Comparison of ENCODE assay signal across 25 cellular contexts in the genomic region with DNA sequence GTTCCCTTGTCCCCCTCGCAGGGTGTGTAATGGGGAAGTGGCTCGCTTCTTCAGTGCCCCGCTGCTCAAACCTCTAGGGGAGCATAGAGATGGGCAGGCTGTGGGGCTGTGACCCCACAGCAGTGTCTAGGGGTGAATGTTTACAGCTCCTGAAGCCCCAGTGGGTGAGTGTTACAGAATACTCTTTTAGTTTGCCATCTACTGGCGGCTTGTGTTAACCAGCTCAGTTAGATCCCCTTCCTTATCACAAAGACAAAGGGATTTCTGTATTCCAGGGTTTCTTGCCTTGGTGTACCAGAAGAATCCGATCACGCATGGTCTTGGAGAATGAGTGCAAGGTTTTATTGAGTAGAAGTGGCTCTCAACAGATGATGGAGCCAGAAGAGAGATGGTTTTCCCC.
"Had no signal": no experiment of that assay in that cellular context is flagged by ENCODE, and none has a peak within 500 bp of the region (broad histone marks: within the 10 kb centered on the region; RNA-seq: fewer than 3 reads in every experiment).

No MANE protein-coding gene starts in this region.

- DNase-seq: activated CD4-positive, alpha-beta T cell treated with anti-CD3 and anti-CD28 coated beads for 36 hours; activated CD4-positive, alpha-beta T cell treated with anti-CD3 and anti-CD28 coated beads, Interleukin-2, amount 50 U/mL, for 4 hours; activated CD8-positive, alpha-beta memory T cell treated with anti-CD3 and anti-CD28 coated beads, Interleukin-2, amount 50 U/mL, for 48 hours; activated naive CD4-positive, alpha-beta T cell; activated T-cell treated with anti-CD3 and anti-CD28 coated beads, Interleukin-2, amount 50 U/mL, for 4 hours; adrenal gland; brain microvascular endothelial cell; caudate nucleus; dermis blood vessel endothelial cell; effector CD8-positive, alpha-beta T cell; foreskin keratinocyte; immature natural killer cell; naive thymus-derived CD8-positive, alpha-beta T cell; ovary; stimulated activated CD4-positive, alpha-beta T cell treated with anti-CD3 and anti-CD28 coated beads, Interleukin-4, amount 100 ng/mL, for 24 hours; tibial artery had no signal

- H3K4me1 Mint-ChIP-seq: activated CD4-positive, alpha-beta T cell treated with anti-CD3 and anti-CD28 coated beads for 36 hours; immature natural killer cell; mesothelial cell of epicardium; naive thymus-derived CD8-positive, alpha-beta T cell had no signal

- H3K9me3 ChIP-seq: adrenal gland, ascending aorta, ovary, prostate gland, right atrium auricular region, tibial artery had no signal

- H3K36me3 Mint-ChIP-seq: activated naive CD8-positive, alpha-beta T cell; immature natural killer cell; mesothelial cell of epicardium; naive thymus-derived CD8-positive, alpha-beta T cell had no signal

- H3K27me3 ChIP-seq: adrenal gland, ascending aorta, brain microvascular endothelial cell, ovary, right atrium auricular region, tibial artery had no signal

- H3K9me3 Mint-ChIP-seq: activated T-cell treated with anti-CD3 and anti-CD28 coated beads, Interleukin-2, amount 50 U/mL, for 4 hours; activated T-helper 2 cell treated with anti-CD3 and anti-CD28 coated beads, Interferon-gamma antibody, Interleukin-2, Interleukin-4, amounts not matched to agents 10 μg/mL and 5 μg/mL and 100 μg/mL, durations not matched to agents 14 hours and 24 hours and 36 hours; T-helper 2 cell treated with Interferon-gamma antibody and Interleukin-4, amounts not matched to agents 5 μg/mL and 100 μg/mL, for 36 hours had no signal

- H3K4me3 Mint-ChIP-seq: activated CD4-positive, alpha-beta T cell treated with anti-CD3 and anti-CD28 coated beads for 36 hours; activated naive CD8-positive, alpha-beta T cell; activated T-cell treated with anti-CD3 and anti-CD28 coated beads, Interleukin-2, amount 50 U/mL, for 4 hours; immature natural killer cell; mesothelial cell of epicardium; naive thymus-derived CD8-positive, alpha-beta T cell; stimulated activated naive CD8-positive, alpha-beta T cell treated with anti-CD3 and anti-CD28 coated beads, Interleukin-15, Interleukin-2, amounts not matched to agents 100 ng/mL and 50 ng/mL, for 24 hours; T-helper 2 cell treated with Interferon-gamma antibody and Interleukin-4, amounts not matched to agents 5 μg/mL and 100 μg/mL, for 36 hours had no signal

- H3K36me3 ChIP-seq: adrenal gland, ascending aorta, brain microvascular endothelial cell, ovary, prostate gland, right atrium auricular region, tibial artery had no signal

- H3K27ac ChIP-seq: adrenal gland, ascending aorta, brain microvascular endothelial cell, foreskin keratinocyte, ovary, prostate gland, right atrium auricular region, tibial artery had no signal

- H3K27ac Mint-ChIP-seq: activated CD4-positive, alpha-beta T cell treated with anti-CD3 and anti-CD28 coated beads for 36 hours; activated naive CD8-positive, alpha-beta T cell; activated T-helper 2 cell treated with anti-CD3 and anti-CD28 coated beads, Interferon-gamma antibody, Interleukin-2, Interleukin-4, amounts not matched to agents 10 μg/mL and 5 μg/mL and 100 μg/mL, durations not matched to agents 14 hours and 24 hours and 36 hours; immature natural killer cell; mesothelial cell of epicardium; naive thymus-derived CD8-positive, alpha-beta T cell; stimulated activated naive CD8-positive, alpha-beta T cell treated with anti-CD3 and anti-CD28 coated beads, Interleukin-15, Interleukin-2, amounts not matched to agents 100 ng/mL and 50 ng/mL, for 24 hours; T-helper 2 cell treated with Interferon-gamma antibody and Interleukin-4, amounts not matched to agents 5 μg/mL and 100 μg/mL, for 36 hours had no signal

- H3K27me3 Mint-ChIP-seq: naive thymus-derived CD8-positive, alpha-beta T cell had no signal

- H3K4me1 ChIP-seq: adrenal gland, ascending aorta, foreskin keratinocyte, prostate gland, right atrium auricular region, tibial artery had no signal

- ATAC-seq: activated CD4-positive, alpha-beta T cell treated with anti-CD3 and anti-CD28 coated beads for 36 hours; activated T-cell treated with anti-CD3 and anti-CD28 coated beads, Interleukin-2, amount 50 U/mL, for 4 hours; foreskin keratinocyte; left lobe of liver; naive thymus-derived CD8-positive, alpha-beta T cell had no signal

- H3K4me3 ChIP-seq: adrenal gland, ascending aorta, ovary, prostate gland, right atrium auricular region, tibial artery had no signal
